In genomic region chr6:83067448-83068413, GRCh38 we compare ENCODE assay signal across 8 cellular contexts. TPM values are rescaled to one million over a fixed set of nuclear protein-coding genes. Genes with fewer than 3 reads are reported as not detected.
DNase-seq lines count a peak whose midpoint lies in the region; ATAC-seq and TF ChIP-seq lines count a peak whose summit lies in the region.

TSS of gene DOP1A (plus strand) at chr6:83067671. CDS start at chr6:83096978, 29,307 bp downstream.

- peak within 1 kb of the TSS; percentile 92 to 96 (median 94) for H3K4me3 Mint-ChIP-seq in CD4-positive, CD25-positive, alpha-beta regulatory T cell
- peak within 1 kb of the TSS; percentile 87 for H3K4me3 Mint-ChIP-seq in dendritic cell treated with granulocyte-macrophage colony-stimulating factor and Interleukin-4, amounts not matched to agents 40 ng/mL and 50 ng/mL, for 4 days

- H3K27me3 ChIP-seq in CD4-positive, CD25-positive, alpha-beta regulatory T cell (ENCODE audit: control insufficient read depth, insufficient read depth, low read length): no peaks in the 10 kb centered on the region
- no peaks in the 10 kb centered on the region for H3K27me3 ChIP-seq in left lung

- H3K4me3 ChIP-seq in CD4-positive, CD25-positive, alpha-beta regulatory T cell (ENCODE audit: low read depth, low read length): peak within 1 kb of the TSS; percentile 86
- peak within 1 kb of the TSS; percentile 91 to 97 for H3K4me3 ChIP-seq in left lung

- H3K36me3 Mint-ChIP-seq in CD4-positive, CD25-positive, alpha-beta regulatory T cell: no peaks in the 10 kb centered on the region
- H3K36me3 Mint-ChIP-seq in dendritic cell treated with granulocyte-macrophage colony-stimulating factor and Interleukin-4, amounts not matched to agents 40 ng/mL and 50 ng/mL, for 4 days (ENCODE audit: low read depth): peaks cover 7% of the 10 kb centered on the region

- no peaks in the 10 kb centered on the region for H3K9me3 Mint-ChIP-seq in CD4-positive, CD25-positive, alpha-beta regulatory T cell
- no peaks in the 10 kb centered on the region for H3K9me3 Mint-ChIP-seq in dendritic cell treated with granulocyte-macrophage colony-stimulating factor and Interleukin-4, amounts not matched to agents 40 ng/mL and 50 ng/mL, for 4 days

- peaks cover 25 to 50% (median 38%) of the 10 kb centered on the region in 4 donors for H3K4me1 Mint-ChIP-seq in CD4-positive, CD25-positive, alpha-beta regulatory T cell
- peaks cover 32% of the 10 kb centered on the region for H3K4me1 Mint-ChIP-seq in dendritic cell treated with granulocyte-macrophage colony-stimulating factor and Interleukin-4, amounts not matched to agents 40 ng/mL and 50 ng/mL, for 4 days (ENCODE audit: low read depth)

- peak within 1 kb of the TSS; percentile 82 to 95 (median 93) for H3K27ac Mint-ChIP-seq in CD4-positive, CD25-positive, alpha-beta regulatory T cell
- peak within 1 kb of the TSS; percentile 89 for H3K27ac Mint-ChIP-seq in dendritic cell treated with granulocyte-macrophage colony-stimulating factor and Interleukin-4, amounts not matched to agents 40 ng/mL and 50 ng/mL, for 4 days

- no peaks in the 10 kb centered on the region for H3K9me3 ChIP-seq in CD4-positive, CD25-positive, alpha-beta regulatory T cell (ENCODE audit: control insufficient read depth in 2 of 2, low read length in 2 of 2)
- no peaks in the 10 kb centered on the region for H3K9me3 ChIP-seq in left lung

- intact Hi-C loops in dendritic cell treated with granulocyte-macrophage colony-stimulating factor and Interleukin-4, amounts not matched to agents 40 ng/mL and 50 ng/mL, for 4 days (cut with micrococcal nuclease): loop anchor here (2.0 to 10.0 kb wide), 5 partner anchors 45 to 821 kb away; partner anchors contain the start of genes IBTK, PGM3, PRSS35 and RWDD2A
- intact Hi-C loops in left lung (cut with DNase I): loop anchor here in 1 of 2 donors (2.0 to 10.0 kb wide), 2 partner anchors 147 to 447 kb away; partner anchors contain the start of gene PRSS35

- H3K27me3 Mint-ChIP-seq in CD4-positive, CD25-positive, alpha-beta regulatory T cell: peaks cover 4% of the 10 kb centered on the region
- no peaks in the 10 kb centered on the region for H3K27me3 Mint-ChIP-seq in dendritic cell treated with granulocyte-macrophage colony-stimulating factor and Interleukin-4, amounts not matched to agents 40 ng/mL and 50 ng/mL, for 4 days

- H3K36me3 ChIP-seq in CD4-positive, CD25-positive, alpha-beta regulatory T cell (ENCODE audit: control insufficient read depth, insufficient read depth, low read length): no peaks in the 10 kb centered on the region
- H3K36me3 ChIP-seq in left lung: no peaks in the 10 kb centered on the region

- H3K27ac ChIP-seq in CD4-positive, CD25-positive, alpha-beta regulatory T cell (ENCODE audit: insufficient read depth, low read length, poor library complexity, severe bottlenecking): peak within 1 kb of the TSS; percentile 92
- peak within 1 kb of the TSS; percentile 90 for H3K27ac ChIP-seq in left lung

- TF ChIP-seq CTCF in left lung (IDR thresholded peaks at IDR 0.05): peak; percentile 94 to 95

- DNase-seq in CD4-positive, CD25-positive, alpha-beta regulatory T cell: peak; percentile 92 to 97 (median 95)
- DNase-seq in NCI-H748 treated with DMSO at 0.1 percent for 48 hours (lab: John Stamatoyannopoulos, UW): peak; percentile 95
- peak; percentile 95 to 96 for DNase-seq in activated CD4-positive, alpha-beta T cell treated with anti-CD3 and anti-CD28 coated beads, Interleukin-2, amount 50 U/mL, for 24 hours (ENCODE audit: low read depth in 1 of 2, low spot score in 1 of 2)
- DNase-seq in left lung: peak; percentile 97 to 99
- peak; percentile 97 to 98 for DNase-seq in stimulated activated CD4-positive, alpha-beta T cell treated with anti-CD3 and anti-CD28 coated beads, Interleukin-2, amount 100 ng/mL, for 48 hours

- peak; percentile 91 to 92 for ATAC-seq in CD4-positive, CD25-positive, alpha-beta regulatory T cell (ENCODE audit: low read depth in 2 of 2)
- ATAC-seq in GM19395 (IDR thresholded peaks at IDR 0.05; ENCODE audit: unreplicated experiment) (peak; percentile 81), HG03565 (IDR thresholded peaks at IDR 0.05; ENCODE audit: unreplicated experiment) (peak; percentile 74), left lung (peak; percentile 94)

- H3K4me1 ChIP-seq in CD4-positive, CD25-positive, alpha-beta regulatory T cell (ENCODE audit: control insufficient read depth, insufficient read depth, low read length, poor library complexity, severe bottlenecking): peaks cover 32% of the 10 kb centered on the region
- H3K4me1 ChIP-seq in left lung: peaks cover 13 to 54% of the 10 kb centered on the region in 2 donors

RNA-seq across cellular contexts. Expression of gene DOP1A, which starts in this region (rescaled TPM):
- 21.7 TPM for total RNA-seq in CD4-positive, CD25-positive, alpha-beta regulatory T cell
- 1 to 10 TPM; 2.1 to 3.8 (median 2.5) TPM for polyA plus RNA-seq in CD4-positive, CD25-positive, alpha-beta regulatory T cell
- total RNA-seq in left lung: 10 to 100 TPM; 19.7 to 22.4 TPM

Comparison
In these comparisons a context has a peak if more than half of its experiments do, and no peak if none do; other contexts are left out.
1. Peak in every context shown above with its lines: DNase-seq, ATAC-seq, H3K4me3 ChIP-seq and H3K27ac ChIP-seq.